In the genomic region with DNA sequence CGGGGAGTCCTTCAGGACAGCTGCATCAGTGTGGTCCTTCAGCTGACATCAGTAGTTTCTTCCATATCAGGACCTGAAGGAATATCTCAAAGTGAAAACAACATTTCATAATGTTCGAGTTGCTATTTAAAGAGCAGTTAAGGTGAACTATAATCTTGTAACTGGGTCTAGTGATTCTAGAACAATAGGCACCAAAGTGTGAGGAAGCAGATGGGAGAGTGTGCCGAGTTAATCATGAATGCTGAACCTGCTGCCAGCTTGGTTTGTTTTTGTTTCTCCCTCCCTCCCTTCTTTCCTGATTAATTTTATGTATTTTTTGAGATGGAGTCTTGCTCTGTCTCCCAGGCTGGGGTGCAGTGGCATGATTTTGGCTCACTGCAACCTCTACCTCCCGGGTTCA, we compare ENCODE assay signal across 1 cellular context.
TF ChIP-seq lines count a peak whose summit lies in the region.

No MANE protein-coding gene starts in this region.

TF ChIP-seq in WTC11, 78 proteins besides CTCF, POLR2A, EP300 and RAD21 (continued from another document):
- TF ChIP-seq SP1 (CRISPR knock-in tag; conservative IDR thresholded peaks at IDR 0.05) = no peak
- TF ChIP-seq ZNF423 (CRISPR knock-in tag; IDR thresholded peaks at IDR 0.05) = no peak
- no peak for TF ChIP-seq KAT7 (CRISPR knock-in tag; IDR thresholded peaks at IDR 0.05; ENCODE audit: borderline replicate concordance)
- TF ChIP-seq FOXP1 (CRISPR knock-in tag; IDR thresholded peaks at IDR 0.05; ENCODE audit: borderline replicate concordance) = no peak
- TF ChIP-seq ZNF671 (CRISPR knock-in tag; IDR thresholded peaks at IDR 0.05) = no peak
- TF ChIP-seq, protein P1, sequence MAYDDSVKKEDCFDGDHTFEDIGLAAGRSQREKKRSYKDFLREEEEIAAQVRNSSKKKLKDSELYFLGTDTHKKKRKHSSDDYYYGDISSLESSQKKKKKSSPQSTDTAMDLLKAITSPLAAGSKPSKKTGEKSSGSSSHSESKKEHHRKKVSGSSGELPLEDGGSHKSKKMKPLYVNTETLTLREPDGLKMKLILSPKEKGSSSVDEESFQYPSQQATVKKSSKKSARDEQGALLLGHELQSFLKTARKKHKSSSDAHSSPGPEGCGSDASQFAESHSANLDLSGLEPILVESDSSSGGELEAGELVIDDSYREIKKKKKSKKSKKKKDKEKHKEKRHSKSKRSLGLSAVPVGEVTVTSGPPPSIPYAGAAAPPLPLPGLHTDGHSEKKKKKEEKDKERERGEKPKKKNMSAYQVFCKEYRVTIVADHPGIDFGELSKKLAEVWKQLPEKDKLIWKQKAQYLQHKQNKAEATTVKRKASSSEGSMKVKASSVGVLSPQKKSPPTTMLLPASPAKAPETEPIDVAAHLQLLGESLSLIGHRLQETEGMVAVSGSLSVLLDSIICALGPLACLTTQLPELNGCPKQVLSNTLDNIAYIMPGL (CRISPR knock-in tag; IDR thresholded peaks at IDR 0.05) = no peak
TF ChIP-seq in WTC11: peak in this region for 0.
